In genomic region chr10:101379663-101380352, GRCh38 we compare ENCODE assay signal across 14 cellular contexts.
"Had no signal": no experiment of that assay in that cellular context is flagged by ENCODE, and none has a peak within 500 bp of the region (broad histone marks: within the 10 kb centered on the region; RNA-seq: fewer than 3 reads in every experiment).

No MANE protein-coding gene starts in this region.

- H3K27me3 Mint-ChIP-seq: activated CD4-positive, alpha-beta T cell treated with anti-CD3 and anti-CD28 coated beads, Interleukin-2, amount 10 ng/mL, durations not matched to agents 24 days and 14 days; activated CD8-positive, alpha-beta T cell treated with anti-CD3 and anti-CD28 coated beads for 36 hours; stimulated activated memory B cell treated with anti-CD40 and anti-IgM and Interleukin-4, amounts not matched to agents 10 μg/mL and 1 μg/mL and 100 μg/mL, for 72 hours had no signal

- H3K27ac ChIP-seq: ascending aorta, lower lobe of right lung, ovary, right lobe of liver had no signal

- H3K27ac Mint-ChIP-seq: activated naive CD4-positive, alpha-beta T cell treated with anti-CD3 and anti-CD28 coated beads for 36 hours; natural killer cell; stimulated activated memory B cell treated with anti-CD40 and anti-IgM and Interleukin-4, amounts not matched to agents 10 μg/mL and 1 μg/mL and 100 μg/mL, for 72 hours; T-helper 2 cell treated with Interferon-gamma antibody and Interleukin-4, amounts not matched to agents 5 μg/mL and 100 μg/mL, for 36 hours had no signal

- H3K27me3 ChIP-seq: ascending aorta, ovary, right lobe of liver had no signal

- H3K9me3 ChIP-seq: ascending aorta, lower lobe of right lung, ovary, right lobe of liver had no signal

- H3K9me3 Mint-ChIP-seq: activated CD4-positive, alpha-beta T cell treated with anti-CD3 and anti-CD28 coated beads, Interleukin-2, amount 10 ng/mL, durations not matched to agents 24 days and 14 days; activated CD8-positive, alpha-beta T cell treated with anti-CD3 and anti-CD28 coated beads for 36 hours; activated naive CD4-positive, alpha-beta T cell treated with anti-CD3 and anti-CD28 coated beads for 36 hours; natural killer cell; stimulated activated memory B cell treated with anti-CD40 and anti-IgM and Interleukin-4, amounts not matched to agents 10 μg/mL and 1 μg/mL and 100 μg/mL, for 72 hours; T-helper 2 cell treated with Interferon-gamma antibody and Interleukin-4, amounts not matched to agents 5 μg/mL and 100 μg/mL, for 36 hours had no signal

- H3K4me3 Mint-ChIP-seq: activated CD4-positive, alpha-beta T cell treated with anti-CD3 and anti-CD28 coated beads, Interleukin-2, amount 10 ng/mL, durations not matched to agents 24 days and 14 days; activated CD8-positive, alpha-beta T cell treated with anti-CD3 and anti-CD28 coated beads for 36 hours; activated naive CD4-positive, alpha-beta T cell treated with anti-CD3 and anti-CD28 coated beads for 36 hours; natural killer cell; stimulated activated memory B cell treated with anti-CD40 and anti-IgM and Interleukin-4, amounts not matched to agents 10 μg/mL and 1 μg/mL and 100 μg/mL, for 72 hours; T-helper 2 cell treated with Interferon-gamma antibody and Interleukin-4, amounts not matched to agents 5 μg/mL and 100 μg/mL, for 36 hours had no signal

- H3K4me1 ChIP-seq: ascending aorta, right lobe of liver had no signal

- DNase-seq: activated CD4-positive, alpha-beta T cell treated with anti-CD3 and anti-CD28 coated beads, Interleukin-2, amount 10 ng/mL, durations not matched to agents 24 days and 14 days; activated CD8-positive, alpha-beta T cell treated with anti-CD3 and anti-CD28 coated beads for 36 hours; activated naive CD4-positive, alpha-beta T cell treated with anti-CD3 and anti-CD28 coated beads for 36 hours; activated T-cell treated with anti-CD3 and anti-CD28 coated beads, Interleukin-2, amount 50 U/mL, for 1 hour; cerebellar nuclear complex; effector CD4-positive, alpha-beta T cell; natural killer cell; ovary; right lobe of liver; stimulated activated CD4-positive, alpha-beta T cell treated with anti-CD3 and anti-CD28 coated beads, Interleukin-4, amount 100 ng/mL, for 4 hours had no signal

- ATAC-seq: natural killer cell; right lobe of liver; stimulated activated memory B cell treated with anti-CD40 and anti-IgM and Interleukin-4, amounts not matched to agents 10 μg/mL and 1 μg/mL and 100 μg/mL, for 72 hours had no signal

- H3K36me3 ChIP-seq: ascending aorta, ovary, right lobe of liver had no signal

- H3K4me3 ChIP-seq: ascending aorta, lower lobe of right lung, ovary, right lobe of liver had no signal
